Comparison of ENCODE assay signal across 24 cellular contexts in the genomic region with DNA sequence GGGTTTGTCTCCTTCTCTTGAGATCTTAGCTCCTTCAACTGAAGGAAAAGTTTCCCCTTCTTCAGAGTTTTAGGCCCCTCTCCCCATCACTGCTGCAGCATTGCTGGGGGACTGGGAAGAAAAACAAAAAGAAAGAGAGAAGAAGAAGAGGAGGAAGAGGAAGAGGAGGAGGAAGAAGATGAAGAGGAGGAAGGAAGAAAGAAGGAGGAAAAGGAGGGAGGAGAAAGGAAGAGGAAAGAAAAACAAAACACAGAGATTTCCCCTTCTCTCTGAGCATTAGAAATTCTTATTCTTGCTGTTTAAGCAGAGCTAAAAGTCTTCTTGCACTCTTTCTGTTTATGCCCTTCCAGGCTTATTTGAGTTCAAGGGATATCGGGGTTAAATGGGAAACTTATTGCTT.
DNase-seq lines count a peak whose midpoint lies in the region; ATAC-seq and TF ChIP-seq lines count a peak whose summit lies in the region.
"Had no signal": no experiment of that assay in that cellular context is flagged by ENCODE, and none has a peak within 500 bp of the region (broad histone marks: within the 10 kb centered on the region; RNA-seq: fewer than 3 reads in every experiment).

No MANE protein-coding gene starts in this region.

- peaks cover 33% of the 10 kb centered on the region for H3K9me3 Mint-ChIP-seq in activated naive CD4-positive, alpha-beta T cell treated with anti-CD3 and anti-CD28 coated beads, Interleukin-2, amount 10 ng/mL, durations not matched to agents 7 days and 5 days
- H3K9me3 Mint-ChIP-seq in activated naive CD8-positive, alpha-beta T cell treated with anti-CD3 and anti-CD28 coated beads, Interleukin-2, amount 10 ng/mL, durations not matched to agents 7 days and 5 days = peaks cover 1% of the 10 kb centered on the region
- peaks cover 18 to 26% of the 10 kb centered on the region in 2 donors for H3K9me3 Mint-ChIP-seq in stimulated activated naive B cell treated with anti-CD40 and anti-IgM and Interleukin-4, amounts not matched to agents 10 μg/mL and 1 μg/mL and 100 μg/mL, for 72 hours

- no peaks in the 10 kb centered on the region for H3F3A ChIP-seq in PC-3 (ENCODE audit: low read length, unreplicated experiment)

- H3K4me3 ChIP-seq in PC-3 (ENCODE audit: low read length) (no peak overlapping the region), thyroid gland (replicated peaks in 1 of 3) (no peak overlapping the region), coronary artery (no peak overlapping the region)
- H3K4me3 ChIP-seq: BLaER1, lung, prostate gland, sigmoid colon, uterus had no signal

- no peaks in the 10 kb centered on the region for H4K20me1 ChIP-seq in PC-3 (ENCODE audit: low read length)
- H4K20me1 ChIP-seq: BLaER1 had no signal

- POLR2A ChIA-PET in PC-3 (lab: Charles Lee; ENCODE audit: unreplicated experiment) = interaction anchor here (0.6 kb wide), 1 partner anchor 27 kb away, joined by 3 read pairs; no protein-coding TSS in a partner anchor
- POLR2A ChIA-PET in activated naive CD8-positive, alpha-beta T cell treated with anti-CD3 and anti-CD28 coated beads, Interleukin-2, amount 10 ng/mL, durations not matched to agents 7 days and 5 days (lab: Charles Lee) = no interaction called here

- 0 out of 2 replicates have a peak overlapping the region, but pooled peaks have one; percentile 42 for H2AFZ ChIP-seq in PC-3 (ENCODE audit: low read length)

- intact Hi-C loops in PC-3 (cut with micrococcal nuclease) = no loop called here
- intact Hi-C loops in thyroid gland (cut with DNase I) = no loop called here

- TF ChIP-seq POLR2A in thyroid gland (IDR thresholded peaks at IDR 0.05) = no peak

- no peak for ATAC-seq in PC-3
- ATAC-seq in activated naive CD8-positive, alpha-beta T cell treated with anti-CD3 and anti-CD28 coated beads, Interleukin-2, amount 10 ng/mL, durations not matched to agents 7 days and 5 days (ENCODE audit: low read depth) = no peak
- ATAC-seq in stimulated activated naive B cell treated with anti-CD40 and anti-IgM and Interleukin-4, amounts not matched to agents 10 μg/mL and 1 μg/mL and 100 μg/mL, for 72 hours (replicated peaks) = no peak
- ATAC-seq in GM18909 (IDR thresholded peaks at IDR 0.05; ENCODE audit: poor library complexity, unreplicated experiment) = no peak
- ATAC-seq: Panc1 had no signal

- DNase-seq in activated naive CD4-positive, alpha-beta T cell treated with anti-CD3 and anti-CD28 coated beads, Interleukin-2, amount 10 ng/mL, durations not matched to agents 7 days and 5 days = no peak
- DNase-seq in activated naive CD4-positive, alpha-beta T cell (lab: John Stamatoyannopoulos, UW) = no peak
- no peak for DNase-seq in PC-3
- no peak for DNase-seq in activated naive CD8-positive, alpha-beta T cell treated with anti-CD3 and anti-CD28 coated beads, Interleukin-2, amount 10 ng/mL, durations not matched to agents 7 days and 5 days
- DNase-seq in stimulated activated naive B cell treated with anti-CD40 and anti-IgM and Interleukin-4, amounts not matched to agents 10 μg/mL and 1 μg/mL and 100 μg/mL, for 72 hours = no peak
- no peak for DNase-seq in thyroid gland
- no peak for DNase-seq in coronary artery (ENCODE audit: low spot score)
- DNase-seq: activated CD4-positive, alpha-beta T cell treated with anti-CD3 and anti-CD28 coated beads, Interleukin-2, amount 50 U/mL, for 1 hour; glutamatergic neuron; kidney glomerular epithelial cell; MV-4-11; NCI-H2171; NCI-H510A treated with DMSO at 0.1 percent for 48 hours; sigmoid colon; stimulated activated CD4-positive, alpha-beta T cell treated with anti-CD3 and anti-CD28 coated beads, Interleukin-15, amount 100 ng/mL, for 24 hours; T-helper 1 cell; uterus had no signal

- TF ChIP-seq CTCF in PC-3 (conservative IDR thresholded peaks at IDR 0.05; ENCODE audit: low read depth, low read length) = no peak
- no peak for TF ChIP-seq CTCF in thyroid gland (IDR thresholded peaks at IDR 0.05)
- no peak for TF ChIP-seq CTCF in coronary artery (IDR thresholded peaks at IDR 0.05)

- H3K27ac ChIP-seq in PC-3 (ENCODE audit: low read length) = no peak overlapping the region
- H3K27ac ChIP-seq in thyroid gland = no peak overlapping the region
- H3K27ac ChIP-seq in coronary artery = no peak overlapping the region
- H3K27ac ChIP-seq: BLaER1, KMS-11, neutrophil, prostate gland, sigmoid colon, uterus had no signal

- H3K79me2 ChIP-seq in PC-3 (ENCODE audit: low read length) = no peaks in the 10 kb centered on the region

- no peaks in the 10 kb centered on the region for H3K27me3 ChIP-seq in PC-3 (ENCODE audit: low read length)
- no peaks in the 10 kb centered on the region for H3K27me3 ChIP-seq in thyroid gland
- H3K27me3 ChIP-seq: BLaER1, neutrophil, sigmoid colon, uterus had no signal

- no peak overlapping the region for H3K4me3 Mint-ChIP-seq in activated naive CD4-positive, alpha-beta T cell treated with anti-CD3 and anti-CD28 coated beads, Interleukin-2, amount 10 ng/mL, durations not matched to agents 7 days and 5 days
- no peak overlapping the region for H3K4me3 Mint-ChIP-seq in activated naive CD8-positive, alpha-beta T cell treated with anti-CD3 and anti-CD28 coated beads, Interleukin-2, amount 10 ng/mL, durations not matched to agents 7 days and 5 days
- no peak overlapping the region for H3K4me3 Mint-ChIP-seq in stimulated activated naive B cell treated with anti-CD40 and anti-IgM and Interleukin-4, amounts not matched to agents 10 μg/mL and 1 μg/mL and 100 μg/mL, for 72 hours

- CTCF ChIA-PET in activated naive CD4-positive, alpha-beta T cell treated with anti-CD3 and anti-CD28 coated beads, Interleukin-2, amount 10 ng/mL, durations not matched to agents 7 days and 5 days (lab: Charles Lee) = no interaction called here
- CTCF ChIA-PET in PC-3 (lab: Charles Lee) = no interaction called here

- H3K27ac Mint-ChIP-seq in activated naive CD4-positive, alpha-beta T cell treated with anti-CD3 and anti-CD28 coated beads, Interleukin-2, amount 10 ng/mL, durations not matched to agents 7 days and 5 days = peak overlapping the region; percentile 84
- H3K27ac Mint-ChIP-seq in activated naive CD8-positive, alpha-beta T cell treated with anti-CD3 and anti-CD28 coated beads, Interleukin-2, amount 10 ng/mL, durations not matched to agents 7 days and 5 days = peak overlapping the region; percentile 47
- peak overlapping the region; percentile 31 for H3K27ac Mint-ChIP-seq in stimulated activated naive B cell treated with anti-CD40 and anti-IgM and Interleukin-4, amounts not matched to agents 10 μg/mL and 1 μg/mL and 100 μg/mL, for 72 hours

- BruUV-seq in PC-3 (replicated peaks; lab: Mats Ljungman, UMichigan) = no TSS peak

- H3K9ac ChIP-seq in PC-3 (ENCODE audit: low read length) = no peak overlapping the region
- H3K9ac ChIP-seq: BLaER1, KMS-11 had no signal

- H3K36me3 ChIP-seq in PC-3 (ENCODE audit: low read depth, low read length) (no peaks in the 10 kb centered on the region), thyroid gland (no peaks in the 10 kb centered on the region)
- H3K36me3 ChIP-seq: BLaER1, neutrophil, prostate gland, sigmoid colon, uterus had no signal

- H3K9me2 ChIP-seq in PC-3 (replicated peaks; ENCODE audit: low read length) = no peaks in the 10 kb centered on the region

- H3K4me1 ChIP-seq in PC-3 (ENCODE audit: insufficient read depth, low read length) = 0 out of 2 replicates have a peak, but pooled peaks cover 5% of the 10 kb centered on the region
- no peaks in the 10 kb centered on the region for H3K4me1 ChIP-seq in thyroid gland
- H3K4me1 ChIP-seq: BLaER1, prostate gland, uterus had no signal

- 82 to 87% methylated on average over 1 of the region's 1 CpG for WGBS in thyroid gland, 2 donors

- 0 out of 2 replicates have a peak, but pooled peaks cover 5% of the 10 kb centered on the region for H3K9me3 ChIP-seq in PC-3 (ENCODE audit: low read length)
- no peaks in the 10 kb centered on the region for H3K9me3 ChIP-seq in thyroid gland
- H3K9me3 ChIP-seq: BLaER1, neutrophil, prostate gland, sigmoid colon, uterus had no signal

- H3K4me1 Mint-ChIP-seq in activated naive CD4-positive, alpha-beta T cell treated with anti-CD3 and anti-CD28 coated beads, Interleukin-2, amount 10 ng/mL, durations not matched to agents 7 days and 5 days = peaks cover 67% of the 10 kb centered on the region
- peaks cover 56% of the 10 kb centered on the region for H3K4me1 Mint-ChIP-seq in activated naive CD8-positive, alpha-beta T cell treated with anti-CD3 and anti-CD28 coated beads, Interleukin-2, amount 10 ng/mL, durations not matched to agents 7 days and 5 days
- peaks cover 37 to 66% of the 10 kb centered on the region in 2 donors for H3K4me1 Mint-ChIP-seq in stimulated activated naive B cell treated with anti-CD40 and anti-IgM and Interleukin-4, amounts not matched to agents 10 μg/mL and 1 μg/mL and 100 μg/mL, for 72 hours

- no peak overlapping the region for H3K4me2 ChIP-seq in PC-3 (ENCODE audit: low read length)
- H3K4me2 ChIP-seq: BLaER1, KMS-11 had no signal

- H3K27me3 Mint-ChIP-seq in activated naive CD4-positive, alpha-beta T cell treated with anti-CD3 and anti-CD28 coated beads, Interleukin-2, amount 10 ng/mL, durations not matched to agents 7 days and 5 days = no peaks in the 10 kb centered on the region
- no peaks in the 10 kb centered on the region for H3K27me3 Mint-ChIP-seq in activated naive CD8-positive, alpha-beta T cell treated with anti-CD3 and anti-CD28 coated beads, Interleukin-2, amount 10 ng/mL, durations not matched to agents 7 days and 5 days
- no peaks in the 10 kb centered on the region for H3K27me3 Mint-ChIP-seq in stimulated activated naive B cell treated with anti-CD40 and anti-IgM and Interleukin-4, amounts not matched to agents 10 μg/mL and 1 μg/mL and 100 μg/mL, for 72 hours

- peaks cover 43% of the 10 kb centered on the region for H3K36me3 Mint-ChIP-seq in activated naive CD4-positive, alpha-beta T cell treated with anti-CD3 and anti-CD28 coated beads, Interleukin-2, amount 10 ng/mL, durations not matched to agents 7 days and 5 days
- H3K36me3 Mint-ChIP-seq in activated naive CD8-positive, alpha-beta T cell treated with anti-CD3 and anti-CD28 coated beads, Interleukin-2, amount 10 ng/mL, durations not matched to agents 7 days and 5 days = peaks cover 24% of the 10 kb centered on the region
- peaks cover 46 to 50% of the 10 kb centered on the region in 2 donors for H3K36me3 Mint-ChIP-seq in stimulated activated naive B cell treated with anti-CD40 and anti-IgM and Interleukin-4, amounts not matched to agents 10 μg/mL and 1 μg/mL and 100 μg/mL, for 72 hours

Comparison
In these comparisons a context has a peak if more than half of its experiments do, and no peak if none do; other contexts are left out.
1. H3K27ac Mint-ChIP-seq: peak in every context shown above with its lines; median percentile 84 in activated naive CD4-positive, alpha-beta T cell treated with anti-CD3 and anti-CD28 coated beads, Interleukin-2, amount 10 ng/mL, durations not matched to agents 7 days and 5 days; 47 in activated naive CD8-positive, alpha-beta T cell treated with anti-CD3 and anti-CD28 coated beads, Interleukin-2, amount 10 ng/mL, durations not matched to agents 7 days and 5 days; 31 in stimulated activated naive B cell treated with anti-CD40 and anti-IgM and Interleukin-4, amounts not matched to agents 10 μg/mL and 1 μg/mL and 100 μg/mL, for 72 hours.